ENCODE assay signal across 18 cellular contexts in the genomic region with DNA sequence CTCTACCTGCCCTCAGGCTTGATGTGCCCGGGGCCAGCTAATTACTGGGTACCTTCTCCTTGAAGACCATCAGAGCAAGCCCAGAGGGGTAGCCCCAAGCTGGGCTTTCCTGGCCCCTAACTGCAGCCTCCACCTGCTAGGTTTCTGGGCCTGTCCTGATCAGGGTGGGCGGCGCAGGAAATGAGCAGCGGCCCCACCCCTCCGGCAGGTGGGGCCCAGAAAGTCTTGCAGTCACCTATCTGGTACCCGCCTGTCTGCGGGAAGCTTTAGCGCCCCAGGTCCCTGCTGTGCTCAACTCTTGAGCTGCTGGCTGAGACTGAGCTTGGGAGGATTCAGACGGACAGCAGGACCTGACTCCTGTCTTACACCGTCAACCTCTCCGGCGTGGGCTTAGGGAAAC. TPM values are rescaled to one million over a fixed set of nuclear protein-coding genes. Genes with fewer than 3 reads are reported as not detected.
DNase-seq lines count a peak whose midpoint lies in the region; ATAC-seq, FAIRE-seq and TF ChIP-seq lines count a peak whose summit lies in the region.
"Had no signal": no experiment of that assay in that cellular context is flagged by ENCODE, and none has a peak within 500 bp of the region (broad histone marks: within the 10 kb centered on the region; RNA-seq: fewer than 3 reads in every experiment).

No MANE protein-coding gene starts in this region.

- 81% methylated on average over 11 of the region's 12 CpGs for WGBS in A549 (ENCODE audit: missing lambda C conversion rate)

- H3K4me3 Mint-ChIP-seq in nephron progenitor cell: no peak overlapping the region
- H3K4me3 Mint-ChIP-seq: CD4-positive, alpha-beta memory T cell had no signal

- no peaks in the 10 kb centered on the region for H3K36me3 Mint-ChIP-seq in nephron progenitor cell (ENCODE audit: low read depth)
- H3K36me3 Mint-ChIP-seq: CD4-positive, alpha-beta memory T cell had no signal

- intact Hi-C loops in posterior vena cava (cut with DNase I): no loop called here
- intact Hi-C loops in upper lobe of right lung (cut with DNase I): no loop called here

- no peak for FAIRE-seq in A549 (lab: Jason Lieb, UNC)
- FAIRE-seq: GM12892, H54 had no signal

- peaks cover 14% of the 10 kb centered on the region for H3K27me3 Mint-ChIP-seq in nephron progenitor cell (ENCODE audit: low read depth, poor library complexity)

- peaks cover 11% of the 10 kb centered on the region; the same call in 1 of the 3 replicates for H3K9me3 ChIP-seq in A549
- no peaks in the 10 kb centered on the region for H3K9me3 ChIP-seq in RWPE2 (ENCODE audit: severe bottlenecking)
- H3K9me3 ChIP-seq in upper lobe of right lung: no peaks in the 10 kb centered on the region

- no peaks in the 10 kb centered on the region for H3K4me1 Mint-ChIP-seq in nephron progenitor cell
- H3K4me1 Mint-ChIP-seq: CD4-positive, alpha-beta memory T cell had no signal

- H3K9me3 Mint-ChIP-seq in nephron progenitor cell: no peaks in the 10 kb centered on the region

- DNase-seq in A549 (ENCODE audit: low read depth in 1 of 2, low spot score in 1 of 2): no peak
- DNase-seq in H7: peak; percentile 48
- no peak for DNase-seq in RWPE2 (ENCODE audit: low spot score)
- peak; percentile 37 for DNase-seq in posterior vena cava (ENCODE audit: low spot score)
- no peak for DNase-seq in nephron progenitor cell
- no peak for DNase-seq in upper lobe of right lung
- no peak for DNase-seq in SW 1271 (lab: John Stamatoyannopoulos, UW)
- DNase-seq: 8988T; C1 segment of cervical spinal cord; Calu3; CD4-positive, alpha-beta memory T cell; COR-L47; DMS79 treated with DMSO at 0.1 percent for 48 hours; GF-D8; GOT3; HCEC 1CT had no signal

- no peak overlapping the region for H3K4me3 ChIP-seq in A549
- no peak overlapping the region for H3K4me3 ChIP-seq in H7 (ENCODE audit: insufficient read depth, low read depth, low read length)
- H3K4me3 ChIP-seq in RWPE2 (ENCODE audit: severe bottlenecking): no peak overlapping the region
- no peak overlapping the region for H3K4me3 ChIP-seq in upper lobe of right lung

- H3K4me2 ChIP-seq in A549: no peak overlapping the region

- TF ChIP-seq RAD21 in A549 (conservative IDR thresholded peaks at IDR 0.05 in 1 of 2, IDR thresholded peaks at IDR 0.05 in 1 of 2): no peak

- CTCF ChIA-PET in A549 (lab: Yijun Ruan, JAX): no interaction called here

- TF ChIP-seq CTCF in A549 (IDR thresholded peaks at IDR 0.05): no peak
- TF ChIP-seq CTCF in RWPE2 (IDR thresholded peaks at IDR 0.05; ENCODE audit: poor library complexity, severe bottlenecking): no peak
- TF ChIP-seq CTCF in nephron progenitor cell (IDR thresholded peaks at IDR 0.05): no peak
- TF ChIP-seq CTCF in upper lobe of right lung (IDR thresholded peaks at IDR 0.05): no peak

- no peaks in the 10 kb centered on the region for H3K4me1 ChIP-seq in A549
- H3K4me1 ChIP-seq in RWPE2 (ENCODE audit: insufficient read depth, poor library complexity, severe bottlenecking): no peaks in the 10 kb centered on the region
- H3K4me1 ChIP-seq in upper lobe of right lung: no peaks in the 10 kb centered on the region

- peaks cover 3% of the 10 kb centered on the region for H3K27me3 ChIP-seq in H7 (ENCODE audit: control insufficient read depth, insufficient read depth, low read length)
- H3K27me3 ChIP-seq in RWPE2 (ENCODE audit: insufficient read depth, poor library complexity, severe bottlenecking): peaks cover 2% of the 10 kb centered on the region
- H3K27me3 ChIP-seq in upper lobe of right lung: peaks cover 7% of the 10 kb centered on the region

- POLR2A ChIA-PET in A549 (lab: Yijun Ruan, JAX): no interaction called here

- no peak for TF ChIP-seq EP300 in A549 (IDR thresholded peaks at IDR 0.05)

- H3K36me3 ChIP-seq in H7 (replicated peaks; ENCODE audit: control insufficient read depth, insufficient read depth, low read length) (no peaks in the 10 kb centered on the region), RWPE2 (ENCODE audit: low read depth) (no peaks in the 10 kb centered on the region), upper lobe of right lung (no peaks in the 10 kb centered on the region)

- no peak overlapping the region for H3K27ac Mint-ChIP-seq in nephron progenitor cell
- H3K27ac Mint-ChIP-seq: CD4-positive, alpha-beta memory T cell had no signal

- H3K27ac ChIP-seq in A549 (no peak overlapping the region), RWPE2 (ENCODE audit: poor library complexity, severe bottlenecking) (no peak overlapping the region), upper lobe of right lung (no peak overlapping the region)

- no peak for TF ChIP-seq POLR2A in A549 (IDR thresholded peaks at IDR 0.05; ENCODE audit: low read length)

- ATAC-seq in A549: peak; percentile 35 to 50; a peak in 2 of 6 replicates
- ATAC-seq in RWPE2 (ENCODE audit: low read depth): peak; percentile 14; the same call in 1 of the 3 replicates
- no peak for ATAC-seq in upper lobe of right lung

TF ChIP-seq in A549, 52 proteins besides CTCF, POLR2A, EP300 and RAD21:
- TF ChIP-seq RFX5 (IDR thresholded peaks at IDR 0.05) (no peak), ESRRA (IDR thresholded peaks at IDR 0.05; ENCODE audit: borderline replicate concordance, low read length) (no peak), FOSB (CRISPR knock-in tag; IDR thresholded peaks at IDR 0.05) (no peak), JUN (IDR thresholded peaks at IDR 0.05) (no peak), EHF (CRISPR knock-in tag; IDR thresholded peaks at IDR 0.05) (no peak), PHF8 (IDR thresholded peaks at IDR 0.05; ENCODE audit: borderline replicate concordance, low read depth) (no peak), ZNF302 (CRISPR knock-in tag; IDR thresholded peaks at IDR 0.05) (no peak), SMC3 (IDR thresholded peaks at IDR 0.05) (no peak), HDAC2 (IDR thresholded peaks at IDR 0.05) (no peak), JUNB (IDR thresholded peaks at IDR 0.05) (no peak), CHD4 (IDR thresholded peaks at IDR 0.05; ENCODE audit: borderline replicate concordance) (no peak), RARB (CRISPR knock-in tag; IDR thresholded peaks at IDR 0.05) (no peak), NR3C1 (IDR thresholded peaks at IDR 0.05) (no peak)

RNA-seq across cellular contexts. Expression of a gene that starts 37.1 kb away (rescaled TPM):
- polyA plus RNA-seq in A549 (2011; rRNA removed) (2.4 and 2.9 TPM in 2 replicates), A549 (2017; fragmentation: RNase III; extraction: RNeasy Plus Mini Kit Qiagen cat#74134 plus additional on column Dnase treatment) (4.1 to 4.6 TPM (median 4.4 TPM) in 3 replicates)
- 8.7 and 11.5 TPM in 2 replicates for polyA plus RNA-seq in A549 (2012; cell fraction: cytosol; rRNA removed)
- 11.0 and 12.4 TPM in 2 replicates for polyA plus RNA-seq in A549 (2012; cell fraction: nucleus; rRNA removed)
- polyA minus RNA-seq in A549 (2011; rRNA and poly(A)+ RNA removed): 2.0 and 4.1 TPM in 2 replicates
- total RNA-seq in H7 (2014; rRNA removed; shearing (Covaris generic)): 0.33 and 0.87 TPM in 2 replicates
- total RNA-seq in posterior vena cava (not detected), upper lobe of right lung (not detected)
- total RNA-seq: Calu3; CD4-positive, alpha-beta memory T cell had no signal
- polyA plus RNA-seq: CD4-positive, alpha-beta memory T cell had no signal

RNA-seq across cellular contexts. Expression of a gene that starts 44.5 kb away (rescaled TPM):
- polyA plus RNA-seq in A549 (2011; rRNA removed): 21.9 and 22.1 TPM in 2 replicates
- 13.7 and 17.2 TPM in 2 replicates for polyA plus RNA-seq in A549 (2012; cell fraction: cytosol; rRNA removed)
- polyA plus RNA-seq in A549 (2012; cell fraction: nucleus; rRNA removed): 16.6 and 21.5 TPM in 2 replicates
- polyA plus RNA-seq in A549 (2017; fragmentation: RNase III; extraction: RNeasy Plus Mini Kit Qiagen cat#74134 plus additional on column Dnase treatment): 14.9 to 15.6 TPM (median 15.1 TPM) in 3 replicates
- polyA minus RNA-seq in A549 (2011; rRNA and poly(A)+ RNA removed): 66.5 and 71.0 TPM in 2 replicates
- 10.9 and 13.4 TPM in 2 replicates for total RNA-seq in H7 (2014; rRNA removed; shearing (Covaris generic))
- 10 to 100 TPM; 22.8 to 24.4 TPM for total RNA-seq in posterior vena cava
- total RNA-seq in upper lobe of right lung: 15.4 TPM

Comparison
In these comparisons a context has a peak if more than half of its experiments do, and no peak if none do; other contexts are left out.
1. DNase-seq: peak in H7 (single experiment) and posterior vena cava (single experiment); none in A549 (0 of 2), RWPE2 (single experiment), nephron progenitor cell (single experiment), upper lobe of right lung (single experiment) and SW 1271 (0 of 2).